Comparison of ENCODE assay signal across 1 cellular context in genomic region chr10:119892188-119893065, GRCh38.
TF ChIP-seq lines count a peak whose summit lies in the region.

Gene SEC23IP (plus strand): TSS chr10:119892730. CDS start chr10:119892783, 53 bp downstream.

TF ChIP-seq in HepG2, 621 proteins besides CTCF, POLR2A, EP300 and RAD21 (continued from another document and continues in another):
- TF ChIP-seq, protein P1, sequence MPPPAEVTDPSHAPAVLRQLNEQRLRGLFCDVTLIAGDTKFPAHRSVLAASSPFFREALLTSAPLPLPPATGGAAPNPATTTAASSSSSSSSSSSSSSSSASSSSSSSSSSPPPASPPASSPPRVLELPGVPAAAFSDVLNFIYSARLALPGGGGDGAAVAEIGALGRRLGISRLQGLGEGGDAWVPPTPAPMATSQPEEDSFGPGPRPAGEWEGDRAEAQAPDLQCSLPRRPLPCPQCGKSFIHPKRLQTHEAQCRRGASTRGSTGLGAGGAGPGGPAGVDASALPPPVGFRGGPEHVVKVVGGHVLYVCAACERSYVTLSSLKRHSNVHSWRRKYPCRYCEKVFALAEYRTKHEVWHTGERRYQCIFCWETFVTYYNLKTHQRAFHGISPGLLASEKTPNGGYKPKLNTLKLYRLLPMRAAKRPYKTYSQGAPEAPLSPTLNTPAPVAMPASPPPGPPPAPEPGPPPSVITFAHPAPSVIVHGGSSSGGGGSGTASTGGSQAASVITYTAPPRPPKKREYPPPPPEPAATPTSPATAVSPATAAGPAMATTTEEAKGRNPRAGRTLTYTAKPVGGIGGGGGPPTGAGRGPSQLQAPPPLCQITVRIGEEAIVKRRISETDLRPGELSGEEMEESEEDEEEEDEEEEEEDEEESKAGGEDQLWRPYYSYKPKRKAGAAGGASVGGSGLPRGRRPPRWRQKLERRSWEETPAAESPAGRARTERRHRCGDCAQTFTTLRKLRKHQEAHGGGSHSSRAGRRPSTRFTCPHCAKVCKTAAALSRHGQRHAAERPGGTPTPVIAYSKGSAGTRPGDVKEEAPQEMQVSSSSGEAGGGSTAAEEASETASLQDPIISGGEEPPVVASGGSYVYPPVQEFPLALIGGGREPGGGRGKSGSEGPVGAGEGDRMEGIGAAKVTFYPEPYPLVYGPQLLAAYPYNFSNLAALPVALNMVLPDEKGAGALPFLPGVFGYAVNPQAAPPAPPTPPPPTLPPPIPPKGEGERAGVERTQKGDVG (CRISPR knock-in tag; IDR thresholded peaks at IDR 0.05; ENCODE audit: borderline replicate concordance), result no peak; the same call in 1 of the 2 replicates
- peak; percentile 87 for TF ChIP-seq KMT2A (CRISPR knock-in tag; IDR thresholded peaks at IDR 0.05)
- 0 out of 2 replicates have a peak, but pooled peaks have one; percentile 24 for TF ChIP-seq WIZ (CRISPR knock-in tag; IDR thresholded peaks at IDR 0.05)
- peak; percentile 44 for TF ChIP-seq RBM39 (IDR thresholded peaks at IDR 0.05; ENCODE audit: low read depth, low read length, poor library complexity, severe bottlenecking)
- peak; percentile 86 for TF ChIP-seq RBFOX2 (IDR thresholded peaks at IDR 0.05; ENCODE audit: low read depth, low read length)
- no peak for TF ChIP-seq ZNF878 (CRISPR knock-in tag; IDR thresholded peaks at IDR 0.05)
- TF ChIP-seq NFYC (CRISPR knock-in tag; IDR thresholded peaks at IDR 0.05), result peak; percentile 51
- TF ChIP-seq, protein P2, sequence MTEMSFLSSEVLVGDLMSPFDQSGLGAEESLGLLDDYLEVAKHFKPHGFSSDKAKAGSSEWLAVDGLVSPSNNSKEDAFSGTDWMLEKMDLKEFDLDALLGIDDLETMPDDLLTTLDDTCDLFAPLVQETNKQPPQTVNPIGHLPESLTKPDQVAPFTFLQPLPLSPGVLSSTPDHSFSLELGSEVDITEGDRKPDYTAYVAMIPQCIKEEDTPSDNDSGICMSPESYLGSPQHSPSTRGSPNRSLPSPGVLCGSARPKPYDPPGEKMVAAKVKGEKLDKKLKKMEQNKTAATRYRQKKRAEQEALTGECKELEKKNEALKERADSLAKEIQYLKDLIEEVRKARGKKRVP (CRISPR knock-in tag; IDR thresholded peaks at IDR 0.05), result peak in 1 of 2 experiments; percentile 36; a peak in 1 of 4 replicates
- peak; percentile 33; the same call in 1 of the 2 replicates for TF ChIP-seq ZNF768 (CRISPR knock-in tag; IDR thresholded peaks at IDR 0.05)
- no peak; the same call in 1 of the 2 replicates for TF ChIP-seq ZNF30 (CRISPR knock-in tag; IDR thresholded peaks at IDR 0.05)
- no peak; the same call in 1 of the 2 replicates for TF ChIP-seq ZFAT (CRISPR knock-in tag; conservative IDR thresholded peaks at IDR 0.05)
- TF ChIP-seq TAF15 (IDR thresholded peaks at IDR 0.05; ENCODE audit: low read depth, low read length, poor library complexity, severe bottlenecking), result no peak
- TF ChIP-seq REL (CRISPR knock-in tag; conservative IDR thresholded peaks at IDR 0.05), result no peak
- TF ChIP-seq HHEX (CRISPR knock-in tag; IDR thresholded peaks at IDR 0.05), result no peak
- TF ChIP-seq MZF1 (CRISPR knock-in tag; IDR thresholded peaks at IDR 0.05; ENCODE audit: borderline replicate concordance), result no peak
- TF ChIP-seq TEAD3 (CRISPR knock-in tag; optimal IDR thresholded peaks at IDR 0.05; ENCODE audit: borderline replicate concordance), result peak; percentile 56
- TF ChIP-seq, protein P3, sequence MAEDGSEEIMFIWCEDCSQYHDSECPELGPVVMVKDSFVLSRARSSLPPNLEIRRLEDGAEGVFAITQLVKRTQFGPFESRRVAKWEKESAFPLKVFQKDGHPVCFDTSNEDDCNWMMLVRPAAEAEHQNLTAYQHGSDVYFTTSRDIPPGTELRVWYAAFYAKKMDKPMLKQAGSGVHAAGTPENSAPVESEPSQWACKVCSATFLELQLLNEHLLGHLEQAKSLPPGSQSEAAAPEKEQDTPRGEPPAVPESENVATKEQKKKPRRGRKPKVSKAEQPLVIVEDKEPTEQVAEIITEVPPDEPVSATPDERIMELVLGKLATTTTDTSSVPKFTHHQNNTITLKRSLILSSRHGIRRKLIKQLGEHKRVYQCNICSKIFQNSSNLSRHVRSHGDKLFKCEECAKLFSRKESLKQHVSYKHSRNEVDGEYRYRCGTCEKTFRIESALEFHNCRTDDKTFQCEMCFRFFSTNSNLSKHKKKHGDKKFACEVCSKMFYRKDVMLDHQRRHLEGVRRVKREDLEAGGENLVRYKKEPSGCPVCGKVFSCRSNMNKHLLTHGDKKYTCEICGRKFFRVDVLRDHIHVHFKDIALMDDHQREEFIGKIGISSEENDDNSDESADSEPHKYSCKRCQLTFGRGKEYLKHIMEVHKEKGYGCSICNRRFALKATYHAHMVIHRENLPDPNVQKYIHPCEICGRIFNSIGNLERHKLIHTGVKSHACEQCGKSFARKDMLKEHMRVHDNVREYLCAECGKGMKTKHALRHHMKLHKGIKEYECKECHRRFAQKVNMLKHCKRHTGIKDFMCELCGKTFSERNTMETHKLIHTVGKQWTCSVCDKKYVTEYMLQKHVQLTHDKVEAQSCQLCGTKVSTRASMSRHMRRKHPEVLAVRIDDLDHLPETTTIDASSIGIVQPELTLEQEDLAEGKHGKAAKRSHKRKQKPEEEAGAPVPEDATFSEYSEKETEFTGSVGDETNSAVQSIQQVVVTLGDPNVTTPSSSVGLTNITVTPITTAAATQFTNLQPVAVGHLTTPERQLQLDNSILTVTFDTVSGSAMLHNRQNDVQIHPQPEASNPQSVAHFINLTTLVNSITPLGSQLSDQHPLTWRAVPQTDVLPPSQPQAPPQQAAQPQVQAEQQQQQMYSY (CRISPR knock-in tag; IDR thresholded peaks at IDR 0.05), result peak; percentile 53; the same call in 1 of the 2 replicates
- TF ChIP-seq, protein P4, sequence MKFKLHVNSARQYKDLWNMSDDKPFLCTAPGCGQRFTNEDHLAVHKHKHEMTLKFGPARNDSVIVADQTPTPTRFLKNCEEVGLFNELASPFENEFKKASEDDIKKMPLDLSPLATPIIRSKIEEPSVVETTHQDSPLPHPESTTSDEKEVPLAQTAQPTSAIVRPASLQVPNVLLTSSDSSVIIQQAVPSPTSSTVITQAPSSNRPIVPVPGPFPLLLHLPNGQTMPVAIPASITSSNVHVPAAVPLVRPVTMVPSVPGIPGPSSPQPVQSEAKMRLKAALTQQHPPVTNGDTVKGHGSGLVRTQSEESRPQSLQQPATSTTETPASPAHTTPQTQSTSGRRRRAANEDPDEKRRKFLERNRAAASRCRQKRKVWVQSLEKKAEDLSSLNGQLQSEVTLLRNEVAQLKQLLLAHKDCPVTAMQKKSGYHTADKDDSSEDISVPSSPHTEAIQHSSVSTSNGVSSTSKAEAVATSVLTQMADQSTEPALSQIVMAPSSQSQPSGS (CRISPR knock-in tag; IDR thresholded peaks at IDR 0.05), result peak; percentile 87
- TF ChIP-seq ZNF563 (CRISPR knock-in tag; IDR thresholded peaks at IDR 0.05), result peak; percentile 87
- peak; percentile 88; the same call in 1 of the 2 replicates for TF ChIP-seq NR0B2 (CRISPR knock-in tag; IDR thresholded peaks at IDR 0.05)
- TF ChIP-seq NKX3-1 (CRISPR knock-in tag; IDR thresholded peaks at IDR 0.05), result 0 out of 2 replicates have a peak, but pooled peaks have one; percentile 51
- TF ChIP-seq ARNTL (CRISPR knock-in tag; IDR thresholded peaks at IDR 0.05), result peak; percentile 82
- TF ChIP-seq ZNF264 (CRISPR knock-in tag; IDR thresholded peaks at IDR 0.05), result peak; percentile 75
- peak; percentile 79; the same call in 1 of the 2 replicates for TF ChIP-seq ZNF367 (CRISPR knock-in tag; IDR thresholded peaks at IDR 0.05; ENCODE audit: borderline replicate concordance)
- no peak for TF ChIP-seq ZNF207 (IDR thresholded peaks at IDR 0.05; ENCODE audit: borderline replicate concordance)
- no peak for TF ChIP-seq HOXD1 (CRISPR knock-in tag; IDR thresholded peaks at IDR 0.05)
- TF ChIP-seq FLYWCH1 (CRISPR knock-in tag; IDR thresholded peaks at IDR 0.05), result no peak
- peak; percentile 61 for TF ChIP-seq ZNF143 (CRISPR knock-in tag; IDR thresholded peaks at IDR 0.05)
- TF ChIP-seq, protein P5, sequence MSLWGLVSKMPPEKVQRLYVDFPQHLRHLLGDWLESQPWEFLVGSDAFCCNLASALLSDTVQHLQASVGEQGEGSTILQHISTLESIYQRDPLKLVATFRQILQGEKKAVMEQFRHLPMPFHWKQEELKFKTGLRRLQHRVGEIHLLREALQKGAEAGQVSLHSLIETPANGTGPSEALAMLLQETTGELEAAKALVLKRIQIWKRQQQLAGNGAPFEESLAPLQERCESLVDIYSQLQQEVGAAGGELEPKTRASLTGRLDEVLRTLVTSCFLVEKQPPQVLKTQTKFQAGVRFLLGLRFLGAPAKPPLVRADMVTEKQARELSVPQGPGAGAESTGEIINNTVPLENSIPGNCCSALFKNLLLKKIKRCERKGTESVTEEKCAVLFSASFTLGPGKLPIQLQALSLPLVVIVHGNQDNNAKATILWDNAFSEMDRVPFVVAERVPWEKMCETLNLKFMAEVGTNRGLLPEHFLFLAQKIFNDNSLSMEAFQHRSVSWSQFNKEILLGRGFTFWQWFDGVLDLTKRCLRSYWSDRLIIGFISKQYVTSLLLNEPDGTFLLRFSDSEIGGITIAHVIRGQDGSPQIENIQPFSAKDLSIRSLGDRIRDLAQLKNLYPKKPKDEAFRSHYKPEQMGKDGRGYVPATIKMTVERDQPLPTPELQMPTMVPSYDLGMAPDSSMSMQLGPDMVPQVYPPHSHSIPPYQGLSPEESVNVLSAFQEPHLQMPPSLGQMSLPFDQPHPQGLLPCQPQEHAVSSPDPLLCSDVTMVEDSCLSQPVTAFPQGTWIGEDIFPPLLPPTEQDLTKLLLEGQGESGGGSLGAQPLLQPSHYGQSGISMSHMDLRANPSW (CRISPR knock-in tag; IDR thresholded peaks at IDR 0.05; ENCODE audit: borderline replicate concordance), result peak; percentile 60; the same call in 1 of the 2 replicates
- no peak for TF ChIP-seq SMC3 (IDR thresholded peaks at IDR 0.05; ENCODE audit: low read length)
- peak; percentile 82; the same call in 1 of the 2 replicates for TF ChIP-seq RFXAP (CRISPR knock-in tag; IDR thresholded peaks at IDR 0.05; ENCODE audit: borderline replicate concordance)
- TF ChIP-seq THAP8 (CRISPR knock-in tag; IDR thresholded peaks at IDR 0.05; ENCODE audit: borderline replicate concordance), result peak; percentile 64; the same call in 1 of the 2 replicates
- peak; percentile 76 for TF ChIP-seq SRSF1 (optimal IDR thresholded peaks at IDR 0.05; ENCODE audit: low read depth, low read length)
- TF ChIP-seq, protein P6, sequence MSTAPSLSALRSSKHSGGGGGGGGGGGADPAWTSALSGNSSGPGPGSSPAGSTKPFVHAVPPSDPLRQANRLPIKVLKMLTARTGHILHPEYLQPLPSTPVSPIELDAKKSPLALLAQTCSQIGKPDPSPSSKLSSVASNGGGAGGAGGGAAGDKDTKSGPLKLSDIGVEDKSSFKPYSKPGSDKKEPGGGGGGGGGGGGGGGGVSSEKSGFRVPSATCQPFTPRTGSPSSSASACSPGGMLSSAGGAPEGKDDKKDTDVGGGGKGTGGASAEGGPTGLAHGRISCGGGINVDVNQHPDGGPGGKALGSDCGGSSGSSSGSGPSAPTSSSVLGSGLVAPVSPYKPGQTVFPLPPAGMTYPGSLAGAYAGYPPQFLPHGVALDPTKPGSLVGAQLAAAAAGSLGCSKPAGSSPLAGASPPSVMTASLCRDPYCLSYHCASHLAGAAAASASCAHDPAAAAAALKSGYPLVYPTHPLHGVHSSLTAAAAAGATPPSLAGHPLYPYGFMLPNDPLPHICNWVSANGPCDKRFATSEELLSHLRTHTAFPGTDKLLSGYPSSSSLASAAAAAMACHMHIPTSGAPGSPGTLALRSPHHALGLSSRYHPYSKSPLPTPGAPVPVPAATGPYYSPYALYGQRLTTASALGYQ (CRISPR knock-in tag; IDR thresholded peaks at IDR 0.05), result peak; percentile 52; the same call in 1 of the 2 replicates
- TF ChIP-seq, protein P7, sequence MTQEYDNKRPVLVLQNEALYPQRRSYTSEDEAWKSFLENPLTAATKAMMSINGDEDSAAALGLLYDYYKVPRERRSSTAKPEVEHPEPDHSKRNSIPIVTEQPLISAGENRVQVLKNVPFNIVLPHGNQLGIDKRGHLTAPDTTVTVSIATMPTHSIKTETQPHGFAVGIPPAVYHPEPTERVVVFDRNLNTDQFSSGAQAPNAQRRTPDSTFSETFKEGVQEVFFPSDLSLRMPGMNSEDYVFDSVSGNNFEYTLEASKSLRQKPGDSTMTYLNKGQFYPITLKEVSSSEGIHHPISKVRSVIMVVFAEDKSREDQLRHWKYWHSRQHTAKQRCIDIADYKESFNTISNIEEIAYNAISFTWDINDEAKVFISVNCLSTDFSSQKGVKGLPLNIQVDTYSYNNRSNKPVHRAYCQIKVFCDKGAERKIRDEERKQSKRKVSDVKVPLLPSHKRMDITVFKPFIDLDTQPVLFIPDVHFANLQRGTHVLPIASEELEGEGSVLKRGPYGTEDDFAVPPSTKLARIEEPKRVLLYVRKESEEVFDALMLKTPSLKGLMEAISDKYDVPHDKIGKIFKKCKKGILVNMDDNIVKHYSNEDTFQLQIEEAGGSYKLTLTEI (CRISPR knock-in tag; conservative IDR thresholded peaks at IDR 0.05), result no peak
- TF ChIP-seq, protein P8, sequence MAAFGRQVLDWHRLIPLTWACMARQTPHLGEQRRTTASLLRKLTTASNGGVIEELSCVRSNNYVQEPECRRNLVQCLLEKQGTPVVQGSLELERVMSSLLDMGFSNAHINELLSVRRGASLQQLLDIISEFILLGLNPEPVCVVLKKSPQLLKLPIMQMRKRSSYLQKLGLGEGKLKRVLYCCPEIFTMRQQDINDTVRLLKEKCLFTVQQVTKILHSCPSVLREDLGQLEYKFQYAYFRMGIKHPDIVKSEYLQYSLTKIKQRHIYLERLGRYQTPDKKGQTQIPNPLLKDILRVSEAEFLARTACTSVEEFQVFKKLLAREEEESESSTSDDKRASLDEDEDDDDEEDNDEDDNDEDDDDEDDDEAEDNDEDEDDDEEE (CRISPR knock-in tag; IDR thresholded peaks at IDR 0.05), result 0 out of 2 replicates have a peak, but pooled peaks have one; percentile 54
- TF ChIP-seq ATF6 (CRISPR knock-in tag; conservative IDR thresholded peaks at IDR 0.05), result peak; percentile 56; the same call in 1 of the 2 replicates
- 0 out of 2 replicates have a peak, but pooled peaks have one; percentile 35 for TF ChIP-seq NCOR1 (IDR thresholded peaks at IDR 0.05; ENCODE audit: borderline replicate concordance, low read length)
